In the genomic region with DNA sequence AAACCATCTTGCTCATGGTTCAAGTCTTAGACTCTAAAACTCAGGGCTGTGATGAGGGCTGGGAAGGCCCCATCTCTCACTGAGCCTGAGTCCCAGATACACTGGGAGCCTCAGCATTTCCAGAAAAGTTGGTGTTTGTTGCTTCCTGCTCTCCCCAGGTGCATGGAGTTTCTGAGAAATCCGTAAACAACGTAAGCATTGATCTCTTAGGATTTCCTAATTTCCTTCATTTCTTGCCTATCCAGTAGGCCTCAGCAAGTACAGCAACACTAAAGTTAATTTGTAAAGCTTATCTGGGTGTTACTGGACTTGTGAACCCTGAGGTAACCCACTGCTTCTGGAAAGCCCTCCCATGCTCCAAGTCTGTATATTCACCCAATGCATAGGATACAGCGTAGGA, we compare ENCODE assay signal across 31 cellular contexts.
"Had no signal": no experiment of that assay in that cellular context is flagged by ENCODE, and none has a peak within 500 bp of the region (broad histone marks: within the 10 kb centered on the region; RNA-seq: fewer than 3 reads in every experiment).

No MANE protein-coding gene starts in this region.

- H3K9ac ChIP-seq: neural progenitor cell, parathyroid adenoma had no signal

- H2AFZ ChIP-seq: neural progenitor cell, parathyroid adenoma had no signal

- H3K4me3 Mint-ChIP-seq: natural killer cell; nephron; neural progenitor cell; stimulated activated memory B cell treated with anti-CD40 and anti-IgM and Interleukin-4, amounts not matched to agents 10 μg/mL and 1 μg/mL and 100 μg/mL, for 72 hours; stimulated activated naive CD8-positive, alpha-beta T cell treated with anti-CD3 and anti-CD28 coated beads, Interleukin-15, amount 100 ng/mL, for 72 hours; type B pancreatic cell had no signal

- H3K27me3 Mint-ChIP-seq: progenitor cell of endocrine pancreas; stimulated activated memory B cell treated with anti-CD40 and anti-IgM and Interleukin-4, amounts not matched to agents 10 μg/mL and 1 μg/mL and 100 μg/mL, for 72 hours; stimulated activated naive CD8-positive, alpha-beta T cell treated with anti-CD3 and anti-CD28 coated beads, Interleukin-15, amount 100 ng/mL, for 72 hours; type B pancreatic cell had no signal

- H3K4me1 Mint-ChIP-seq: natural killer cell; stimulated activated memory B cell treated with anti-CD40 and anti-IgM and Interleukin-4, amounts not matched to agents 10 μg/mL and 1 μg/mL and 100 μg/mL, for 72 hours; stimulated activated naive CD8-positive, alpha-beta T cell treated with anti-CD3 and anti-CD28 coated beads, Interleukin-15, amount 100 ng/mL, for 72 hours had no signal

- H3K4me2 ChIP-seq: neural progenitor cell, smooth muscle cell had no signal

- H3K36me3 Mint-ChIP-seq: neural progenitor cell, type B pancreatic cell had no signal

- H3K27ac Mint-ChIP-seq: natural killer cell; nephron; neural progenitor cell; progenitor cell of endocrine pancreas; stimulated activated memory B cell treated with anti-CD40 and anti-IgM and Interleukin-4, amounts not matched to agents 10 μg/mL and 1 μg/mL and 100 μg/mL, for 72 hours; stimulated activated naive CD8-positive, alpha-beta T cell treated with anti-CD3 and anti-CD28 coated beads, Interleukin-15, amount 100 ng/mL, for 72 hours; type B pancreatic cell had no signal

- H3K27me3 ChIP-seq: neural progenitor cell, ovary, spleen, suprapubic skin, testis, tibial artery, transverse colon, upper lobe of right lung, uterus had no signal

- H3K27ac ChIP-seq: neural progenitor cell, ovary, parathyroid adenoma, psoas muscle, skin epidermis, spleen, suprapubic skin, testis, tibial artery, transverse colon, upper lobe of right lung, uterus had no signal

- H3K79me2 ChIP-seq: parathyroid adenoma had no signal

- H3K4me1 ChIP-seq: spleen, suprapubic skin, transverse colon, upper lobe of right lung, uterus had no signal

- ATAC-seq: natural killer cell; right cardiac atrium; sciatic nerve; stimulated activated memory B cell treated with anti-CD40 and anti-IgM and Interleukin-4, amounts not matched to agents 10 μg/mL and 1 μg/mL and 100 μg/mL, for 72 hours; stimulated activated naive CD8-positive, alpha-beta T cell treated with anti-CD3 and anti-CD28 coated beads, Interleukin-15, amount 100 ng/mL, for 72 hours; stimulated activated naive CD8-positive, alpha-beta T cell treated with anti-CD3 and anti-CD28 coated beads, Interleukin-15, Interleukin-2, amounts not matched to agents 100 U/mL and 50 U/mL, for 24 hours; upper lobe of right lung had no signal

- DNase-seq: natural killer cell; occipital lobe; ovary; posterior cingulate gyrus; psoas muscle; right cardiac atrium; spleen; stimulated activated CD4-positive, alpha-beta T cell treated with anti-CD3 and anti-CD28 coated beads, Interleukin-12 subunit alpha, Interleukin-12 subunit beta, amount 100 ng/mL, for 4 hours; stimulated activated CD4-positive, alpha-beta T cell treated with anti-CD3 and anti-CD28 coated beads, Interleukin-1b, Interleukin-23, amount 100 ng/mL, for 48 hours; stimulated activated CD4-positive, alpha-beta T cell treated with anti-CD3 and anti-CD28 coated beads, Interleukin-4, amount 100 ng/mL, for 1 hour; stimulated activated CD4-positive, alpha-beta T cell treated with anti-CD3 and anti-CD28 coated beads, Interleukin-4, amount 100 ng/mL, for 4 hours; stimulated activated CD8-positive, alpha-beta memory T cell treated with anti-CD3 and anti-CD28 coated beads, Interleukin-4, amount 100 ng/mL, for 48 hours; stimulated activated naive CD4-positive, alpha-beta T cell; stimulated activated naive CD8-positive, alpha-beta T cell treated with anti-CD3 and anti-CD28 coated beads, Interleukin-15, amount 100 ng/mL, for 72 hours; stimulated activated naive CD8-positive, alpha-beta T cell treated with anti-CD3 and anti-CD28 coated beads, Interleukin-15, Interleukin-2, amounts not matched to agents 100 U/mL and 50 U/mL, for 24 hours; substantia nigra; testis; tibial artery; transverse colon; upper lobe of right lung; uterus had no signal

- H3K9me3 ChIP-seq: ovary, psoas muscle, suprapubic skin, testis, tibial artery, upper lobe of right lung, uterus had no signal

- H3K36me3 ChIP-seq: neural progenitor cell, ovary, suprapubic skin, tibial artery, transverse colon, upper lobe of right lung, uterus had no signal

- H3K4me3 ChIP-seq: neural progenitor cell, ovary, psoas muscle, skin epidermis, smooth muscle cell, spleen, suprapubic skin, testis, tibial artery, transverse colon, upper lobe of right lung, uterus had no signal
